Comparison of ENCODE assay signal across 13 cellular contexts in genomic region chr3:99355465-99355864, GRCh38.
"Had no signal": no experiment of that assay in that cellular context is flagged by ENCODE, and none has a peak within 500 bp of the region (broad histone marks: within the 10 kb centered on the region; RNA-seq: fewer than 3 reads in every experiment).

No MANE protein-coding gene starts in this region.

- H3K4me3 ChIP-seq: heart left ventricle, psoas muscle, upper lobe of right lung had no signal

- H3K4me1 ChIP-seq: heart left ventricle, psoas muscle, upper lobe of right lung had no signal

- DNase-seq: activated CD8-positive, alpha-beta memory T cell treated with anti-CD3 and anti-CD28 coated beads, Interleukin-2, amount 10 ng/mL, durations not matched to agents 7 days and 5 days; activated effector memory CD4-positive, alpha-beta T cell treated with Interleukin-2 at 50 U/mL for 16 hours; activated T-cell treated with anti-CD3 and anti-CD28 coated beads, Interleukin-2, amount 50 U/mL, for 24 hours; foreskin melanocyte; heart left ventricle; nephron progenitor cell; psoas muscle; stimulated activated naive CD8-positive, alpha-beta T cell treated with anti-CD3 and anti-CD28 coated beads, Interleukin-15, Interleukin-2, amounts not matched to agents 100 U/mL and 50 U/mL, for 24 hours; T-helper 17 cell; upper lobe of right lung had no signal

- H3K36me3 ChIP-seq: heart left ventricle, upper lobe of right lung had no signal

- ATAC-seq: activated CD4-positive, CD25-positive, alpha-beta regulatory T cell treated with anti-CD3 and anti-CD28 coated beads, Interleukin-2, amount 50 U/mL, for 24 hours; activated CD8-positive, alpha-beta memory T cell treated with anti-CD3 and anti-CD28 coated beads, Interleukin-2, amount 10 ng/mL, durations not matched to agents 7 days and 5 days; heart left ventricle; left lobe of liver; psoas muscle; sciatic nerve; stimulated activated naive CD8-positive, alpha-beta T cell treated with anti-CD3 and anti-CD28 coated beads, Interleukin-15, Interleukin-2, amounts not matched to agents 100 U/mL and 50 U/mL, for 24 hours; T-helper 17 cell; upper lobe of right lung had no signal

- H3K27me3 ChIP-seq: heart left ventricle, upper lobe of right lung had no signal

- H3K9me3 ChIP-seq: psoas muscle, upper lobe of right lung had no signal

- H3K27ac ChIP-seq: heart left ventricle, psoas muscle, upper lobe of right lung had no signal
